ENCODE assay signal across 19 cellular contexts in genomic region chr19:29674374-29675119, GRCh38. TPM values are rescaled to one million over a fixed set of nuclear protein-coding genes. Genes with fewer than 3 reads are reported as not detected.
DNase-seq lines count a peak whose midpoint lies in the region; ATAC-seq, FAIRE-seq and TF ChIP-seq lines count a peak whose summit lies in the region.
"Had no signal": no experiment of that assay in that cellular context is flagged by ENCODE, and none has a peak within 500 bp of the region (broad histone marks: within the 10 kb centered on the region; RNA-seq: fewer than 3 reads in every experiment).

No MANE protein-coding gene starts in this region.

- 0 out of 2 replicates have a peak, but pooled peaks cover 2% of the 10 kb centered on the region for H4K20me1 ChIP-seq in HepG2 (ENCODE audit: insufficient read depth, low read length)

- in situ Hi-C loops in HepG2 (cut with HindIII; ENCODE audit: extremely low pct_ligation_motif_present, low pct_unique_long_range_greater_than_20kb) = no loop called here

- no peak for TF ChIP-seq EP300 in HepG2 (IDR thresholded peaks at IDR 0.05; ENCODE audit: low read depth in 2 of 2, low read length in 2 of 2)
- no peak for TF ChIP-seq EP300 in HepG2 (CRISPR knock-in tag; IDR thresholded peaks at IDR 0.05; ENCODE audit: borderline replicate concordance)

- no peak overlapping the region for H2AK5ac ChIP-seq in neuronal stem cell (ENCODE audit: low read depth, low read length)

- no peak for DNase-seq in HepG2 (ENCODE audit: low spot score)
- no peak for DNase-seq in caudate nucleus (lab: John Stamatoyannopoulos, UW)
- DNase-seq in neuronal stem cell (ENCODE audit: low spot score) = no peak
- DNase-seq in upper lobe of right lung = peak; percentile 60
- no peak for DNase-seq in NOMO-1 treated with DMSO at 0.1 percent for 48 hours (lab: John Stamatoyannopoulos, UW; ENCODE audit: unreplicated experiment)
- DNase-seq: activated CD4-positive, alpha-beta T cell treated with anti-CD3 and anti-CD28 coated beads, Interleukin-2, amount 50 U/mL, for 1 hour; activated naive CD4-positive, alpha-beta T cell treated with anti-CD3 and anti-CD28 coated beads, Interleukin-2, amount 50 U/mL, for 16 hours; GM23248; NCI-H1048; NCI-H2081 treated with DMSO at 0.1 percent for 48 hours; NCI-H510A treated with DMSO at 0.1 percent for 48 hours; nephron progenitor cell; thyroid gland had no signal

- WGBS in liver = 98% methylated on average over 34 of the region's 34 CpGs
- 97% methylated on average over 24 of the region's 34 CpGs for WGBS in HepG2 (ENCODE audit: low lambda C conversion rate)
- WGBS in neuronal stem cell (ENCODE audit: extremely low coverage in 2 of 2, insufficient read length in 2 of 2, insufficient replicate concordance in 1 of 2), 2 donors = no CpG with 5 or more reads among the region's 34 CpGs

- H4K8ac ChIP-seq in neuronal stem cell (ENCODE audit: low read depth, low read length) = no peak overlapping the region

- H3K14ac ChIP-seq in neuronal stem cell (ENCODE audit: low read length) = peak overlapping the region; percentile 82

- H3K4me3 ChIP-seq in liver (ENCODE audit: low read depth in 1 of 3, low read length in 3 of 3) = no peak overlapping the region
- no peak overlapping the region for H3K4me3 ChIP-seq in HepG2 (replicated peaks in 1 of 3; ENCODE audit: insufficient read depth in 1 of 3, low read depth in 2 of 3, low read length in 3 of 3)
- no peak overlapping the region for H3K4me3 ChIP-seq in neuronal stem cell (ENCODE audit: low read length in 2 of 2)
- H3K4me3 ChIP-seq in upper lobe of right lung = no peak overlapping the region
- H3K4me3 ChIP-seq: coronary artery, GM23248, thyroid gland had no signal

- no TSS peak for BruUV-seq in HepG2 (replicated peaks; lab: Mats Ljungman, UMichigan)

- no peaks in the 10 kb centered on the region for H3K79me2 ChIP-seq in HepG2 (ENCODE audit: insufficient read depth, low read length)

- FAIRE-seq in HepG2 (lab: Jason Lieb, UNC) = no peak
- FAIRE-seq: endothelial cell of umbilical vein had no signal

- POLR2A ChIA-PET in HepG2 (lab: Yijun Ruan, JAX) = no interaction called here

- H3K27ac ChIP-seq in liver (ENCODE audit: low read depth in 1 of 2, low read length in 2 of 2) = peak overlapping the region; percentile 52 to 55
- H3K27ac ChIP-seq in HepG2 (ENCODE audit: extremely low read length, insufficient read depth, low read length) = no peak overlapping the region
- H3K27ac ChIP-seq in caudate nucleus (ENCODE audit: low read depth, low read length) = peak overlapping the region; percentile 93
- H3K27ac ChIP-seq in neuronal stem cell (replicated peaks; ENCODE audit: low read length) = no peak overlapping the region
- no peak overlapping the region for H3K27ac ChIP-seq in upper lobe of right lung
- H3K27ac ChIP-seq: coronary artery, GM23248, KMS-11, thyroid gland had no signal

- no peak for TF ChIP-seq POLR2A in HepG2 (IDR thresholded peaks at IDR 0.05; ENCODE audit: insufficient read depth in 1 of 2, low read depth in 2 of 2, low read length in 2 of 2)

- H3K27me3 ChIP-seq in liver (ENCODE audit: control insufficient read depth in 4 of 4, insufficient read depth in 4 of 4, low read length in 3 of 4) (no peaks in the 10 kb centered on the region), HepG2 (ENCODE audit: control insufficient read depth in 1 of 2, insufficient read depth in 2 of 2, low read length in 2 of 2) (no peaks in the 10 kb centered on the region), neuronal stem cell (ENCODE audit: control insufficient read depth in 3 of 3, insufficient read depth in 3 of 3, low read depth in 1 of 3, low read length in 3 of 3) (no peaks in the 10 kb centered on the region), upper lobe of right lung (no peaks in the 10 kb centered on the region)
- H3K27me3 ChIP-seq: thyroid gland had no signal

- H2AFZ ChIP-seq in HepG2 (ENCODE audit: low read length) = no peak overlapping the region
- H2AFZ ChIP-seq in neuronal stem cell (ENCODE audit: low read length) = no peak overlapping the region
- H2AFZ ChIP-seq: GM23248 had no signal

- peak overlapping the region; percentile 53 for H2BK5ac ChIP-seq in neuronal stem cell (ENCODE audit: low read length)

- peak overlapping the region; percentile 57 for H3K18ac ChIP-seq in neuronal stem cell (ENCODE audit: low read length)

- H3K4me2 ChIP-seq in HepG2 (ENCODE audit: low read depth, low read length) (no peak overlapping the region), neuronal stem cell (ENCODE audit: insufficient read depth, low read length, poor library complexity, severe bottlenecking) (no peak overlapping the region)
- H3K4me2 ChIP-seq: KMS-11 had no signal

- H3K79me1 ChIP-seq in neuronal stem cell (ENCODE audit: low read depth, low read length) = no peaks in the 10 kb centered on the region

- H3K9me3 ChIP-seq in liver (ENCODE audit: control insufficient read depth in 4 of 4, low read length in 3 of 4) (no peaks in the 10 kb centered on the region), HepG2 (ENCODE audit: low read length) (no peaks in the 10 kb centered on the region), neuronal stem cell (replicated peaks in 1 of 2; ENCODE audit: control insufficient read depth in 2 of 2, insufficient read depth in 1 of 2, low read depth in 1 of 2, low read length in 2 of 2) (no peaks in the 10 kb centered on the region), upper lobe of right lung (no peaks in the 10 kb centered on the region)
- H3K9me3 ChIP-seq: thyroid gland had no signal

- H3K4me1 ChIP-seq in liver (ENCODE audit: control insufficient read depth in 4 of 4, insufficient read depth in 4 of 4, low read length in 3 of 4) = peaks cover 43 to 81% (median 65%) of the 10 kb centered on the region in 4 donors
- peaks cover 35% of the 10 kb centered on the region for H3K4me1 ChIP-seq in HepG2 (ENCODE audit: insufficient read depth, low read length)
- peaks cover 2 to 13% of the 10 kb centered on the region in 2 donors for H3K4me1 ChIP-seq in neuronal stem cell (ENCODE audit: control insufficient read depth in 2 of 2, insufficient read depth in 1 of 2, low read depth in 1 of 2, low read length in 2 of 2)
- peaks cover 60% of the 10 kb centered on the region for H3K4me1 ChIP-seq in upper lobe of right lung

- CTCF ChIA-PET in HepG2 (lab: Yijun Ruan, JAX; ENCODE audit: low intra/inter-chr PET ratio, low total read pairs) = no interaction called here

- no peak overlapping the region for H2BK15ac ChIP-seq in neuronal stem cell (ENCODE audit: low read length)

- H3K9ac ChIP-seq in liver (ENCODE audit: low read depth in 1 of 2, low read length in 2 of 2) (no peak overlapping the region), HepG2 (ENCODE audit: insufficient read depth, low read depth, low read length) (no peak overlapping the region), neuronal stem cell (ENCODE audit: low read depth, low read length, poor library complexity) (no peak overlapping the region)
- H3K9ac ChIP-seq: GM23248, KMS-11 had no signal

- TF ChIP-seq RAD21 in liver (IDR thresholded peaks at IDR 0.05) = no peak
- TF ChIP-seq RAD21 in HepG2 (CRISPR knock-in tag; IDR thresholded peaks at IDR 0.05) = no peak

- no peak overlapping the region for H2BK12ac ChIP-seq in neuronal stem cell (ENCODE audit: low read length)

- ATAC-seq in HepG2 = no peak
- ATAC-seq in upper lobe of right lung = no peak
- no peak for ATAC-seq in HG02852 (IDR thresholded peaks at IDR 0.05; ENCODE audit: unreplicated experiment)
- no peak for ATAC-seq in HG03520 (IDR thresholded peaks at IDR 0.05; ENCODE audit: unreplicated experiment)

- peaks cover 2 to 14% (median 10%) of the 10 kb centered on the region in 4 donors for H3K36me3 ChIP-seq in liver (ENCODE audit: control insufficient read depth in 4 of 4, insufficient read depth in 3 of 4, low read depth in 1 of 4, low read length in 3 of 4)
- peaks cover 0 to 12% of the 10 kb centered on the region in 2 experiments; a peak in 2 of 5 replicates for H3K36me3 ChIP-seq in HepG2 (replicated peaks in 1 of 2; ENCODE audit: control insufficient read depth in 1 of 2, insufficient read depth in 2 of 2, low read length in 2 of 2)
- peaks cover 2 to 8% of the 10 kb centered on the region in 2 donors for H3K36me3 ChIP-seq in neuronal stem cell (replicated peaks in 1 of 2; ENCODE audit: control insufficient read depth in 2 of 2, insufficient read depth in 2 of 2, low read length in 2 of 2)
- H3K36me3 ChIP-seq in upper lobe of right lung = peaks cover 35% of the 10 kb centered on the region

- no peak overlapping the region for H4K91ac ChIP-seq in neuronal stem cell (ENCODE audit: low read depth, low read length, poor library complexity)

- intact Hi-C loops in HepG2 (cut with micrococcal nuclease; ENCODE audit: unreplicated experiment) (no loop called here), upper lobe of right lung (cut with DNase I) (no loop called here)

- peak overlapping the region; percentile 73 for H3K23ac ChIP-seq in neuronal stem cell (ENCODE audit: low read depth, low read length, poor library complexity)

- no peak overlapping the region for H2BK120ac ChIP-seq in neuronal stem cell (ENCODE audit: low read depth, low read length)

- peak overlapping the region; percentile 37 for H3K4ac ChIP-seq in neuronal stem cell (ENCODE audit: low read length)

- no peak for TF ChIP-seq CTCF in liver (IDR thresholded peaks at IDR 0.05; ENCODE audit: low read depth, low read length, missing input control)
- no peak for TF ChIP-seq CTCF in HepG2 (CRISPR knock-in tag; IDR thresholded peaks at IDR 0.05)
- no peak for TF ChIP-seq CTCF in upper lobe of right lung (IDR thresholded peaks at IDR 0.05)

RNA-seq across cellular contexts. Expression of gene PLEKHF1, which starts 9.3 kb away (rescaled TPM):
- total RNA-seq in liver (10 to 100 TPM in 1 of 2 donors, 1 to 10 TPM in 1; 2.9 to 15.1 TPM), HepG2 (2016; rRNA removed; fragmentation: Illumina TruSeq; extraction: Trizol) (3.2 and 3.8 TPM in 2 replicates), upper lobe of right lung (17.3 TPM)
- polyA plus RNA-seq in liver (10 to 100 TPM in 1 of 2 donors, 1 to 10 TPM in 1; 5.0 to 12.8 TPM), HepG2 (2011; rRNA removed) (2.9 TPM in 2 replicates)
- 1.5 TPM in 2 replicates for total RNA-seq in HepG2 (2016; cell fraction: cytosol; rRNA removed; fragmentation: Illumina TruSeq; extraction: Trizol; ENCODE audit: low read depth)
- 3.0 and 4.1 TPM in 2 replicates for total RNA-seq in HepG2 (2016; cell fraction: insoluble cytoplasmic fraction; rRNA removed; fragmentation: Illumina TruSeq; extraction: Trizol)
- total RNA-seq in HepG2 (2016; cell fraction: membrane; rRNA removed; fragmentation: Illumina TruSeq; extraction: Trizol) = 2.6 and 2.8 TPM in 2 replicates
- total RNA-seq in HepG2 (2016; cell fraction: nucleus; rRNA removed; fragmentation: Illumina TruSeq; extraction: Trizol) = 1.9 and 2.3 TPM in 2 replicates
- polyA plus RNA-seq in HepG2 (2011; cell fraction: cytosol; rRNA removed) = 1.7 and 4.1 TPM in 2 replicates
- 3.9 and 4.0 TPM in 2 replicates for polyA plus RNA-seq in HepG2 (2011; cell fraction: nucleus; rRNA removed)
- 0.71 and 1.4 TPM in 2 replicates for polyA plus RNA-seq in HepG2 (2012)
- polyA plus RNA-seq in HepG2 (2016; cell fraction: cytosol; fragmentation: Illumina TruSeq; extraction: Trizol; ENCODE audit: low read depth) = 0.36 and 0.54 TPM in 2 replicates
- 2.4 and 2.7 TPM in 2 replicates for polyA plus RNA-seq in HepG2 (2016; cell fraction: insoluble cytoplasmic fraction; fragmentation: Illumina TruSeq; extraction: Trizol; ENCODE audit: low read depth)
- 1.1 and 1.4 TPM in 2 replicates for polyA plus RNA-seq in HepG2 (2016; cell fraction: membrane; fragmentation: Illumina TruSeq; extraction: Trizol; ENCODE audit: low read depth)
- 2.7 TPM in 2 replicates for polyA plus RNA-seq in HepG2 (2016; cell fraction: nucleus; fragmentation: Illumina TruSeq; extraction: Trizol; ENCODE audit: insufficient read depth, low read depth)
- 2.0 and 6.9 TPM in 2 replicates for polyA minus RNA-seq in HepG2 (2011; rRNA and poly(A)+ RNA removed; ENCODE audit: low replicate concordance)
- 1.5 and 3.6 TPM in 2 replicates for polyA minus RNA-seq in HepG2 (2011; cell fraction: cytosol; rRNA and poly(A)+ RNA removed)
- polyA minus RNA-seq in HepG2 (2011; cell fraction: nucleus; rRNA and poly(A)+ RNA removed) = 2.1 and 3.0 TPM in 2 replicates
- 1.0 TPM for polyA plus RNA-seq in neuronal stem cell (2013, experiment 1 of 2)
- polyA plus RNA-seq in neuronal stem cell (2013, experiment 2 of 2) = 0.96 TPM

RNA-seq across cellular contexts. Expression of gene C19orf12, which starts 40.5 kb away (rescaled TPM):
- total RNA-seq in liver = 10 to 100 TPM; 21.2 to 82.8 TPM
- polyA plus RNA-seq in liver = 10 to 100 TPM; 37.6 to 42.6 TPM
- 34.4 and 34.8 TPM in 2 replicates for total RNA-seq in HepG2 (2016; rRNA removed; fragmentation: Illumina TruSeq; extraction: Trizol)
- total RNA-seq in HepG2 (2016; cell fraction: cytosol; rRNA removed; fragmentation: Illumina TruSeq; extraction: Trizol; ENCODE audit: low read depth) = 28.6 and 28.9 TPM in 2 replicates
- 29.0 and 35.2 TPM in 2 replicates for total RNA-seq in HepG2 (2016; cell fraction: insoluble cytoplasmic fraction; rRNA removed; fragmentation: Illumina TruSeq; extraction: Trizol)
- 73.3 and 76.2 TPM in 2 replicates for total RNA-seq in HepG2 (2016; cell fraction: membrane; rRNA removed; fragmentation: Illumina TruSeq; extraction: Trizol)
- 17.3 and 21.4 TPM in 2 replicates for total RNA-seq in HepG2 (2016; cell fraction: nucleus; rRNA removed; fragmentation: Illumina TruSeq; extraction: Trizol)
- polyA plus RNA-seq in HepG2 (2011; rRNA removed) = 17.7 and 19.6 TPM in 2 replicates
- 18.1 TPM in 2 replicates for polyA plus RNA-seq in HepG2 (2011; cell fraction: cytosol; rRNA removed)
- polyA plus RNA-seq in HepG2 (2011; cell fraction: nucleus; rRNA removed) = 13.1 and 14.3 TPM in 2 replicates
- 15.9 and 18.6 TPM in 2 replicates for polyA plus RNA-seq in HepG2 (2012)
- polyA plus RNA-seq in HepG2 (2016; cell fraction: cytosol; fragmentation: Illumina TruSeq; extraction: Trizol; ENCODE audit: low read depth) = 37.7 and 38.6 TPM in 2 replicates
- 28.6 and 34.2 TPM in 2 replicates for polyA plus RNA-seq in HepG2 (2016; cell fraction: insoluble cytoplasmic fraction; fragmentation: Illumina TruSeq; extraction: Trizol; ENCODE audit: low read depth)
- polyA plus RNA-seq in HepG2 (2016; cell fraction: membrane; fragmentation: Illumina TruSeq; extraction: Trizol; ENCODE audit: low read depth) = 64.1 and 65.3 TPM in 2 replicates
- polyA plus RNA-seq in HepG2 (2016; cell fraction: nucleus; fragmentation: Illumina TruSeq; extraction: Trizol; ENCODE audit: insufficient read depth, low read depth) = 29.3 and 31.8 TPM in 2 replicates
- 5.1 and 12.9 TPM in 2 replicates for polyA minus RNA-seq in HepG2 (2011; rRNA and poly(A)+ RNA removed; ENCODE audit: low replicate concordance)
- polyA minus RNA-seq in HepG2 (2011; cell fraction: cytosol; rRNA and poly(A)+ RNA removed) = 8.3 and 8.7 TPM in 2 replicates
- polyA minus RNA-seq in HepG2 (2011; cell fraction: nucleus; rRNA and poly(A)+ RNA removed) = 6.7 and 10.4 TPM in 2 replicates
- 20.8 TPM for polyA plus RNA-seq in neuronal stem cell (2013, experiment 1 of 2)
- 20.7 TPM for polyA plus RNA-seq in neuronal stem cell (2013, experiment 2 of 2)
- 22.1 TPM for total RNA-seq in upper lobe of right lung

Comparison
In these comparisons a context has a peak if more than half of its experiments do, and no peak if none do; other contexts are left out.
1. H3K27ac ChIP-seq: peak in liver (2 of 2) and caudate nucleus (single experiment); none in HepG2 (single experiment), neuronal stem cell (single experiment) and upper lobe of right lung (single experiment).